In the genomic region with DNA sequence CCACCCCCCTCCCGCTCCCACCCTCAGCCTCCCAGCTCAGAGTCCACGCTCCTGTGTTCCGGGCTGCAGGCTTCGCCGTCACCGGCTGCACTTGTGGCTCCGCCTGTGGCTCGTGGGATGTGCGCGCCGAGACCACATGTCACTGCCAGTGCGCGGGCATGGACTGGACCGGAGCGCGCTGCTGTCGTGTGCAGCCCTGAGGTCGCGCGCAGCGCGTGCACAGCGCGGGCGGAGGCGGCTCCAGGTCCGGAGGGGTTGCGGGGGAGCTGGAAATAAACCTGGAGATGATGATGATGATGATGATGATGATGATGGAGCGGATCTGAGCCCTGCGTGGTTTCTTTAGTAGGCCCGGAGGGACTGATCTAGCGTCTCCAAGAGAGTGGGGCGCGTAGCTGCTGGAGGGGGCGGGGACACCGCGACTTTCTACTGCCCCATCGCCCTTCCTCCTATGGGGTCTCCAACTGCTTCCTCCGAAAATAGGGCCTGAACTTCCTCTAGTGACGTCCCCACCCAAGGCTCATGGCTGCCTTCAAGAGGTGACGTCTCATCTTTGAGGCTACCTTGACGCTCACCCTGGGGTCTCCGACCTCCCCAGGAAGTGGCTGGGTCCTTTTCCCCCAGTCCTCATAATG, we compare ENCODE assay signal across 1 cellular context.
TF ChIP-seq lines count a peak whose summit lies in the region.

No MANE protein-coding gene starts in this region.

TF ChIP-seq in GM23338, 12 proteins besides CTCF, POLR2A, EP300 and RAD21:
- TF ChIP-seq EZH2phosphoT487 (IDR thresholded peaks at IDR 0.05; ENCODE audit: unreplicated experiment) (no peak), EZH2 (IDR thresholded peaks at IDR 0.05; ENCODE audit: low read depth, unreplicated experiment) (no peak), ZNF114 (CRISPR knock-in tag; IDR thresholded peaks at IDR 0.05) (no peak), NANOG (IDR thresholded peaks at IDR 0.05; ENCODE audit: borderline replicate concordance) (no peak), POLR2AphosphoS5 (IDR thresholded peaks at IDR 0.05; ENCODE audit: low read depth) (no peak), ETS1 (IDR thresholded peaks at IDR 0.05) (no peak), STAT1 (IDR thresholded peaks at IDR 0.05; ENCODE audit: unreplicated experiment) (no peak)
- TF ChIP-seq, protein P1, sequence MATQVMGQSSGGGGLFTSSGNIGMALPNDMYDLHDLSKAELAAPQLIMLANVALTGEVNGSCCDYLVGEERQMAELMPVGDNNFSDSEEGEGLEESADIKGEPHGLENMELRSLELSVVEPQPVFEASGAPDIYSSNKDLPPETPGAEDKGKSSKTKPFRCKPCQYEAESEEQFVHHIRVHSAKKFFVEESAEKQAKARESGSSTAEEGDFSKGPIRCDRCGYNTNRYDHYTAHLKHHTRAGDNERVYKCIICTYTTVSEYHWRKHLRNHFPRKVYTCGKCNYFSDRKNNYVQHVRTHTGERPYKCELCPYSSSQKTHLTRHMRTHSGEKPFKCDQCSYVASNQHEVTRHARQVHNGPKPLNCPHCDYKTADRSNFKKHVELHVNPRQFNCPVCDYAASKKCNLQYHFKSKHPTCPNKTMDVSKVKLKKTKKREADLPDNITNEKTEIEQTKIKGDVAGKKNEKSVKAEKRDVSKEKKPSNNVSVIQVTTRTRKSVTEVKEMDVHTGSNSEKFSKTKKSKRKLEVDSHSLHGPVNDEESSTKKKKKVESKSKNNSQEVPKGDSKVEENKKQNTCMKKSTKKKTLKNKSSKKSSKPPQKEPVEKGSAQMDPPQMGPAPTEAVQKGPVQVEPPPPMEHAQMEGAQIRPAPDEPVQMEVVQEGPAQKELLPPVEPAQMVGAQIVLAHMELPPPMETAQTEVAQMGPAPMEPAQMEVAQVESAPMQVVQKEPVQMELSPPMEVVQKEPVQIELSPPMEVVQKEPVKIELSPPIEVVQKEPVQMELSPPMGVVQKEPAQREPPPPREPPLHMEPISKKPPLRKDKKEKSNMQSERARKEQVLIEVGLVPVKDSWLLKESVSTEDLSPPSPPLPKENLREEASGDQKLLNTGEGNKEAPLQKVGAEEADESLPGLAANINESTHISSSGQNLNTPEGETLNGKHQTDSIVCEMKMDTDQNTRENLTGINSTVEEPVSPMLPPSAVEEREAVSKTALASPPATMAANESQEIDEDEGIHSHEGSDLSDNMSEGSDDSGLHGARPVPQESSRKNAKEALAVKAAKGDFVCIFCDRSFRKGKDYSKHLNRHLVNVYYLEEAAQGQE (IDR thresholded peaks at IDR 0.05; ENCODE audit: unreplicated experiment), result no peak
TF ChIP-seq in GM23338: peak in this region for 0.
